Comparison of ENCODE assay signal across 8 cellular contexts in the genomic region with DNA sequence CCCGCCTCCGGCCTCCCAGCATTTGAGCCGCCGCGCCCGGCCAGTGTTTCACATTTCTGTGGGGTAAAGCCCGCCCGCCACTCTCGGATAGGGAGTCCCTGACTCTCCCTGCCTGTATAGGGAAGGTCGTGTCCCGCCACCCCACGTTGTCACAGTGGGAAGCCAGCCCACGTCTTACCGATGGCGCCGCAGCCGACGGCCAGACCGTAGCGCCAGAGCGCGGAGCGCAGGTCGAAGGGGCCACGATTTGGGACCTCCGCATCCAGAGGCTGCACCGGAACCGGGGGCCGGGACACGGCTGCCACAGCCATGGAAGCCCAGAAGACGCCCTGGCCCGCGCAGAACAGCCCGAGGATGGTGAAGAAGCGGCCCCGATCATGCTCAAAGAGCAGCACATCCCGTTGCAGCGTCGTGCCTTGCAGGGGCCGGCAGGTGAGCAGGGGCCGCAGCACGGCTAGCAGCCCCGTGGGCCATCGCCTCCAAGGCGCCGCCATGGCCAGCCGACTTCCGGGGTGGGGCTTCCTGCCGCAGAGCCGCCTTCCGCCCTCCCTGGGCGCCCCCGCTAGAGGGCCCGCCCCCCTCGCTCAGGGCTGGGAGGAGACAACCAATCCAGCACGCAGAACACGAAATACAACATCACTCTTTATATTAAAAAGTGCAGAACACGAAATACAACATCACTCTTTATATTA. TPM values are rescaled to one million over a fixed set of nuclear protein-coding genes. Genes with fewer than 3 reads are reported as not detected.
DNase-seq lines count a peak whose midpoint lies in the region; ATAC-seq and TF ChIP-seq lines count a peak whose summit lies in the region.

Gene TMEM223, minus strand, starts transcription at position 506 of the 692 bp plus-strand sequence. Its CDS starts 12 bp downstream, at position 494.

- in situ Hi-C loops in Caki2 (cut with HindIII; ENCODE audit: low pct_unique_long_range_greater_than_20kb, low sequenced_read_pairs): no loop called here
- in situ Hi-C loops in Panc1 (cut with HindIII; ENCODE audit: low pct_unique_long_range_greater_than_20kb, low sequenced_read_pairs): no loop called here

- peak within 1 kb of the TSS; percentile 84 to 97 (median 92) for H3K4me3 Mint-ChIP-seq in naive B cell
- H3K4me3 Mint-ChIP-seq in stimulated activated memory B cell treated with anti-CD40 and anti-IgM and Interleukin-4, amounts not matched to agents 10 μg/mL and 1 μg/mL and 100 μg/mL, for 72 hours: peak within 1 kb of the TSS; percentile 88

- H3K4me1 ChIP-seq in Panc1 (ENCODE audit: control insufficient read depth, insufficient read depth, low read length) (peaks cover 29% of the 10 kb centered on the region), esophagus squamous epithelium (peaks cover 27 to 54% (median 31%) of the 10 kb centered on the region in 3 donors)

- H3K27me3 ChIP-seq in Panc1 (ENCODE audit: control insufficient read depth, insufficient read depth, low read length) (no peaks in the 10 kb centered on the region), esophagus squamous epithelium (no peaks in the 10 kb centered on the region)

- 0% methylated on average over 1 to 3 of the region's 58 CpGs for WGBS in esophagus squamous epithelium, 2 donors

- H3K27ac Mint-ChIP-seq in naive B cell: peak within 1 kb of the TSS; percentile 86 to 97 (median 90)
- peak within 1 kb of the TSS; percentile 96 for H3K27ac Mint-ChIP-seq in stimulated activated memory B cell treated with anti-CD40 and anti-IgM and Interleukin-4, amounts not matched to agents 10 μg/mL and 1 μg/mL and 100 μg/mL, for 72 hours

- POLR2A ChIA-PET in Panc1 (lab: Charles Lee): interaction anchor here (0.6 to 0.7 kb wide), 2 partner anchors 59 to 124 kb away, joined by 5 to 7 read pairs; no protein-coding TSS in a partner anchor

- peaks cover 30 to 48% (median 48%) of the 10 kb centered on the region in 3 donors for H3K4me1 Mint-ChIP-seq in naive B cell
- H3K4me1 Mint-ChIP-seq in stimulated activated memory B cell treated with anti-CD40 and anti-IgM and Interleukin-4, amounts not matched to agents 10 μg/mL and 1 μg/mL and 100 μg/mL, for 72 hours: peaks cover 34% of the 10 kb centered on the region

- peak in 3 of 4 donors; percentile 42 to 84 (median 77) for TF ChIP-seq POLR2A in esophagus squamous epithelium (IDR thresholded peaks at IDR 0.05)

- H3K27me3 Mint-ChIP-seq in naive B cell: no peaks in the 10 kb centered on the region
- H3K27me3 Mint-ChIP-seq in stimulated activated memory B cell treated with anti-CD40 and anti-IgM and Interleukin-4, amounts not matched to agents 10 μg/mL and 1 μg/mL and 100 μg/mL, for 72 hours: no peaks in the 10 kb centered on the region

- peaks cover 3% of the 10 kb centered on the region for H3K36me3 ChIP-seq in Panc1 (ENCODE audit: control insufficient read depth, insufficient read depth, low read length)
- peaks cover 31 to 66% (median 39%) of the 10 kb centered on the region in 3 donors for H3K36me3 ChIP-seq in esophagus squamous epithelium

- no peak for TF ChIP-seq CTCF in Panc1 (IDR thresholded peaks at IDR 0.05)
- peak in 4 of 6 experiments; percentile 20 to 43 (median 36) for TF ChIP-seq CTCF in esophagus squamous epithelium (IDR thresholded peaks at IDR 0.05)

- H3K27ac ChIP-seq in Panc1 (ENCODE audit: low read length) (peak within 1 kb of the TSS; percentile 87), esophagus squamous epithelium (peak within 1 kb of the TSS; percentile 86 to 93 (median 88))

- CTCF ChIA-PET in Panc1 (lab: Charles Lee): no interaction called here

- peak; percentile 76 for DNase-seq in Caki2 (ENCODE audit: low read depth)
- DNase-seq in HuH-7.5 (ENCODE audit: low spot score): peak; percentile 90
- DNase-seq in Panc1 (ENCODE audit: low read depth, low spot score): no peak
- peak; percentile 94 for DNase-seq in activated T-cell treated with anti-CD3 and anti-CD28 coated beads, Interleukin-2, amount 50 U/mL, for 48 hours
- DNase-seq in esophagus squamous epithelium (lab: John Stamatoyannopoulos, UW): peak; percentile 24
- peak; percentile 86 for DNase-seq in naive B cell

- H3K36me3 Mint-ChIP-seq in naive B cell: peaks cover 5 to 16% of the 10 kb centered on the region in 2 donors
- H3K36me3 Mint-ChIP-seq in stimulated activated memory B cell treated with anti-CD40 and anti-IgM and Interleukin-4, amounts not matched to agents 10 μg/mL and 1 μg/mL and 100 μg/mL, for 72 hours: peaks cover 55% of the 10 kb centered on the region

- no TSS peak for BruUV-seq in Panc1 (replicated peaks; lab: Mats Ljungman, UMichigan)

- no peaks in the 10 kb centered on the region for H3K9me3 Mint-ChIP-seq in naive B cell
- H3K9me3 Mint-ChIP-seq in stimulated activated memory B cell treated with anti-CD40 and anti-IgM and Interleukin-4, amounts not matched to agents 10 μg/mL and 1 μg/mL and 100 μg/mL, for 72 hours: no peaks in the 10 kb centered on the region

- ATAC-seq in GM21381 (IDR thresholded peaks at IDR 0.05; ENCODE audit: unreplicated experiment) (peak; percentile 66), Panc1 (peak; percentile 86), naive B cell (ENCODE audit: low read depth in 2 of 2) (peak; percentile 70 to 71)
- ATAC-seq in stimulated activated memory B cell treated with anti-CD40 and anti-IgM and Interleukin-4, amounts not matched to agents 10 μg/mL and 1 μg/mL and 100 μg/mL, for 72 hours: peak; percentile 92

- H3K9me3 ChIP-seq in Panc1 (ENCODE audit: control insufficient read depth, insufficient read depth, low read depth, low read length): no peaks in the 10 kb centered on the region
- no peaks in the 10 kb centered on the region for H3K9me3 ChIP-seq in esophagus squamous epithelium

- intact Hi-C loops in Panc1 (cut with micrococcal nuclease; ENCODE audit: unreplicated experiment): no loop called here
- intact Hi-C loops in esophagus squamous epithelium (cut with DNase I): loop anchor here (5.0 kb wide), 1 partner anchor 71 kb away; no protein-coding TSS in a partner anchor

- peak within 1 kb of the TSS; percentile 86 to 87 for H3K4me3 ChIP-seq in Panc1 (ENCODE audit: low read depth in 2 of 2, low read length in 2 of 2)
- peak within 1 kb of the TSS; percentile 81 to 90 (median 86) for H3K4me3 ChIP-seq in esophagus squamous epithelium

RNA-seq across cellular contexts. Expression of gene TMEM223, which starts in this region (rescaled TPM):
- total RNA-seq in Caki2 (2014; rRNA removed; shearing (Covaris generic); ENCODE audit: low replicate concordance): 42.0 and 58.7 TPM in 2 replicates
- 20.1 TPM for total RNA-seq in Panc1 (2021; ENCODE audit: unreplicated experiment)
- 25.2 TPM for polyA plus RNA-seq in Panc1 (2012; ENCODE audit: insufficient read length)
- 10 to 100 TPM; 13.2 to 28.4 (median 22.0) TPM for total RNA-seq in esophagus squamous epithelium
- polyA plus RNA-seq in naive B cell (ENCODE audit: low read depth in 6 of 6): 10 to 100 TPM; 28.9 to 52.5 (median 45.3) TPM
